ENCODE assay signal across 8 cellular contexts in genomic region chr14:35825968-35826217, GRCh38. TPM values are rescaled to one million over a fixed set of nuclear protein-coding genes. Genes with fewer than 3 reads are reported as not detected.
DNase-seq lines count a peak whose midpoint lies in the region; ATAC-seq, FAIRE-seq and TF ChIP-seq lines count a peak whose summit lies in the region.

No MANE protein-coding gene starts in this region.

- H3K27ac ChIP-seq in kidney (ENCODE audit: low read depth in 2 of 2, low read length in 2 of 2) (peak overlapping the region; percentile 97 to 98), testis (peak overlapping the region; percentile 93 to 99)

- peak overlapping the region; percentile 92 to 99 for H3K4me3 ChIP-seq in kidney (ENCODE audit: low read length in 2 of 2)
- H3K4me3 ChIP-seq in testis: peak overlapping the region; percentile 86 to 98

- peaks cover 22% of the 10 kb centered on the region for H3K4me1 Mint-ChIP-seq in activated CD4-positive, alpha-beta T cell treated with anti-CD3 and anti-CD28 coated beads, Interleukin-2, amount 10 ng/mL, durations not matched to agents 7 days and 5 days
- H3K4me1 Mint-ChIP-seq in activated naive CD8-positive, alpha-beta T cell treated with anti-CD3 and anti-CD28 coated beads, Interleukin-2, amount 10 ng/mL, durations not matched to agents 7 days and 5 days: peaks cover 22% of the 10 kb centered on the region

- H3K9me3 Mint-ChIP-seq in activated CD4-positive, alpha-beta T cell treated with anti-CD3 and anti-CD28 coated beads, Interleukin-2, amount 10 ng/mL, durations not matched to agents 7 days and 5 days: no peaks in the 10 kb centered on the region
- no peaks in the 10 kb centered on the region for H3K9me3 Mint-ChIP-seq in activated naive CD8-positive, alpha-beta T cell treated with anti-CD3 and anti-CD28 coated beads, Interleukin-2, amount 10 ng/mL, durations not matched to agents 7 days and 5 days

- TF ChIP-seq POLR2A in testis (IDR thresholded peaks at IDR 0.05): no peak

- FAIRE-seq in kidney (lab: Jason Lieb, UNC): no peak

- H3K27me3 Mint-ChIP-seq in activated CD4-positive, alpha-beta T cell treated with anti-CD3 and anti-CD28 coated beads, Interleukin-2, amount 10 ng/mL, durations not matched to agents 7 days and 5 days: peaks cover 3% of the 10 kb centered on the region
- H3K27me3 Mint-ChIP-seq in activated naive CD8-positive, alpha-beta T cell treated with anti-CD3 and anti-CD28 coated beads, Interleukin-2, amount 10 ng/mL, durations not matched to agents 7 days and 5 days: peaks cover 2% of the 10 kb centered on the region

- no peaks in the 10 kb centered on the region for H3K4me1 ChIP-seq in kidney (ENCODE audit: control insufficient read depth in 1 of 2, insufficient read depth in 1 of 2, low read depth in 1 of 2, low read length in 2 of 2)
- H3K4me1 ChIP-seq in testis: peaks cover 6% of the 10 kb centered on the region

- ATAC-seq in activated naive CD8-positive, alpha-beta T cell treated with anti-CD3 and anti-CD28 coated beads, Interleukin-2, amount 10 ng/mL, durations not matched to agents 7 days and 5 days (ENCODE audit: low read depth): no peak
- ATAC-seq in GM21717 (IDR thresholded peaks at IDR 0.05; ENCODE audit: unreplicated experiment): no peak
- ATAC-seq in HG03378 (IDR thresholded peaks at IDR 0.05; ENCODE audit: unreplicated experiment): no peak

- WGBS in testis, 2 donors: 0% methylated on average over 6 of the region's 6 CpGs

- POLR2A ChIA-PET in activated CD4-positive, alpha-beta T cell treated with anti-CD3 and anti-CD28 coated beads, Interleukin-2, amount 10 ng/mL, durations not matched to agents 7 days and 5 days (lab: Charles Lee): interaction anchor here (0.6 to 1.0 kb wide), 5 partner anchors 8 to 1511 kb away, joined by 3 read pairs; no protein-coding TSS in a partner anchor
- POLR2A ChIA-PET in activated naive CD8-positive, alpha-beta T cell treated with anti-CD3 and anti-CD28 coated beads, Interleukin-2, amount 10 ng/mL, durations not matched to agents 7 days and 5 days (lab: Charles Lee): interaction anchor here (0.5 to 1.3 kb wide), 5 partner anchors 9 to 842 kb away, joined by 3 to 6 read pairs (median 4); partner anchors contain the start of gene RALGAPA1

- peak overlapping the region; percentile 97 for H3K27ac Mint-ChIP-seq in activated CD4-positive, alpha-beta T cell treated with anti-CD3 and anti-CD28 coated beads, Interleukin-2, amount 10 ng/mL, durations not matched to agents 7 days and 5 days
- H3K27ac Mint-ChIP-seq in activated naive CD8-positive, alpha-beta T cell treated with anti-CD3 and anti-CD28 coated beads, Interleukin-2, amount 10 ng/mL, durations not matched to agents 7 days and 5 days: peak overlapping the region; percentile 93

- CTCF ChIA-PET in activated CD4-positive, alpha-beta T cell treated with anti-CD3 and anti-CD28 coated beads, Interleukin-2, amount 10 ng/mL, durations not matched to agents 7 days and 5 days (lab: Charles Lee): interaction anchor here (1.0 to 1.2 kb wide), 3 partner anchors 10 to 12 kb away, joined by 4 to 6 read pairs (median 4); no protein-coding TSS in a partner anchor

- H3K4me3 Mint-ChIP-seq in activated CD4-positive, alpha-beta T cell treated with anti-CD3 and anti-CD28 coated beads, Interleukin-2, amount 10 ng/mL, durations not matched to agents 7 days and 5 days: peak overlapping the region; percentile 75
- H3K4me3 Mint-ChIP-seq in activated naive CD8-positive, alpha-beta T cell treated with anti-CD3 and anti-CD28 coated beads, Interleukin-2, amount 10 ng/mL, durations not matched to agents 7 days and 5 days: peak overlapping the region; percentile 86

- H3K27me3 ChIP-seq in testis: no peaks in the 10 kb centered on the region

- peak overlapping the region; percentile 51 to 65 for H3K9ac ChIP-seq in kidney (ENCODE audit: low read length in 2 of 2)

- TF ChIP-seq CTCF in kidney (IDR thresholded peaks at IDR 0.05; ENCODE audit: borderline replicate concordance, extremely low read depth, insufficient read depth) (no peak), testis (IDR thresholded peaks at IDR 0.05) (no peak)

- no peaks in the 10 kb centered on the region for H3K36me3 Mint-ChIP-seq in activated CD4-positive, alpha-beta T cell treated with anti-CD3 and anti-CD28 coated beads, Interleukin-2, amount 10 ng/mL, durations not matched to agents 7 days and 5 days (ENCODE audit: low read depth)
- H3K36me3 Mint-ChIP-seq in activated naive CD8-positive, alpha-beta T cell treated with anti-CD3 and anti-CD28 coated beads, Interleukin-2, amount 10 ng/mL, durations not matched to agents 7 days and 5 days: peaks cover 7% of the 10 kb centered on the region

- H3K9me3 ChIP-seq in kidney (ENCODE audit: control insufficient read depth in 1 of 2, low read length in 2 of 2) (no peaks in the 10 kb centered on the region), testis (no peaks in the 10 kb centered on the region)

- DNase-seq in activated CD4-positive, alpha-beta T cell treated with anti-CD3 and anti-CD28 coated beads, Interleukin-2, amount 10 ng/mL, durations not matched to agents 7 days and 5 days: no peak
- no peak for DNase-seq in activated CD4-positive, alpha-beta T cell treated with anti-CD3 and anti-CD28 coated beads for 48 hours
- no peak for DNase-seq in activated naive CD8-positive, alpha-beta T cell treated with anti-CD3 and anti-CD28 coated beads, Interleukin-2, amount 10 ng/mL, durations not matched to agents 7 days and 5 days
- DNase-seq in kidney (no peak), testis (no peak), GOT3 (lab: John Stamatoyannopoulos, UW) (no peak)

- intact Hi-C loops in kidney (cut with DNase I): no loop called here
- intact Hi-C loops in testis (cut with DNase I; ENCODE audit: low total_unique reads): no loop called here

- H3K36me3 ChIP-seq in kidney (ENCODE audit: control insufficient read depth in 1 of 2, insufficient read depth in 2 of 2, low read length in 2 of 2) (no peaks in the 10 kb centered on the region), testis (ENCODE audit: low read depth, missing control alignments) (no peaks in the 10 kb centered on the region)

RNA-seq across cellular contexts. Expression of gene BRMS1L, which starts 0.2 kb away (rescaled TPM):
- 1 to 10 TPM; 4.8 to 4.9 TPM for total RNA-seq in activated CD4-positive, alpha-beta T cell treated with anti-CD3 and anti-CD28 coated beads, Interleukin-2, amount 10 ng/mL, durations not matched to agents 7 days and 5 days
- total RNA-seq in activated naive CD8-positive, alpha-beta T cell treated with anti-CD3 and anti-CD28 coated beads, Interleukin-2, amount 10 ng/mL, durations not matched to agents 7 days and 5 days: 1 to 10 TPM; 5.0 to 7.8 TPM
- 7.3 TPM for total RNA-seq in kidney
- polyA plus RNA-seq in kidney (ENCODE audit: insufficient read depth, low read depth, low replicate concordance): 9.0 TPM
- 10 to 100 TPM in 1 of 2 donors, 1 to 10 TPM in 1; 7.6 to 11.8 TPM for total RNA-seq in testis
- polyA plus RNA-seq in testis (ENCODE audit: insufficient read depth, low read depth, low replicate concordance): 8.4 TPM

RNA-seq across cellular contexts. Expression of gene RALGAPA1, which starts 16.8 kb away (rescaled TPM):
- total RNA-seq in activated CD4-positive, alpha-beta T cell treated with anti-CD3 and anti-CD28 coated beads, Interleukin-2, amount 10 ng/mL, durations not matched to agents 7 days and 5 days: 10 to 100 TPM; 32.5 to 35.6 TPM
- total RNA-seq in activated naive CD8-positive, alpha-beta T cell treated with anti-CD3 and anti-CD28 coated beads, Interleukin-2, amount 10 ng/mL, durations not matched to agents 7 days and 5 days: 10 to 100 TPM; 49.7 to 50.1 TPM
- total RNA-seq in kidney: 78.7 TPM
- polyA plus RNA-seq in kidney (ENCODE audit: insufficient read depth, low read depth, low replicate concordance): 13.3 TPM
- 100 to 1,000 TPM in 1 of 2 donors, 10 to 100 TPM in 1; 75.1 to 111 TPM for total RNA-seq in testis
- polyA plus RNA-seq in testis (ENCODE audit: insufficient read depth, low read depth, low replicate concordance): 25.6 TPM
